ENCODE assay signal across 8 cellular contexts in genomic region chr20:5127204-5127858, GRCh38. TPM values are rescaled to one million over a fixed set of nuclear protein-coding genes. Genes with fewer than 3 reads are reported as not detected.
DNase-seq lines count a peak whose midpoint lies in the region; ATAC-seq and TF ChIP-seq lines count a peak whose summit lies in the region.

No MANE protein-coding gene starts in this region.

- ATAC-seq in GM18520 (IDR thresholded peaks at IDR 0.05; ENCODE audit: unreplicated experiment) (peak; percentile 18), HG03064 (IDR thresholded peaks at IDR 0.05; ENCODE audit: low read depth, unreplicated experiment) (peak; percentile 31), lower lobe of right lung (peak; percentile 51 to 52)

- H3K27ac ChIP-seq in 22Rv1 (peak overlapping the region; percentile 88), lower lobe of right lung (peak overlapping the region; percentile 97)

- intact Hi-C loops in lower lobe of right lung (cut with DNase I), result loop anchor here (10.0 kb wide), 1 partner anchor 67 kb away; no protein-coding TSS in a partner anchor

- peaks cover 31% of the 10 kb centered on the region for H3K4me1 ChIP-seq in lower lobe of right lung

- H3K4me3 ChIP-seq in lower lobe of right lung, result peak overlapping the region; percentile 91

- H3K36me3 ChIP-seq in lower lobe of right lung, result no peaks in the 10 kb centered on the region

- no peak for TF ChIP-seq CTCF in 22Rv1 (IDR thresholded peaks at IDR 0.05)
- TF ChIP-seq CTCF in lower lobe of right lung (IDR thresholded peaks at IDR 0.05), result no peak

- DNase-seq in NCI-H226 (peak; percentile 21), dermis microvascular lymphatic vessel endothelial cell (ENCODE audit: low read depth in 2 of 2) (peak; percentile 36 to 76), lower lobe of right lung (peak; percentile 60)
- peak; percentile 62 for DNase-seq in activated CD4-positive, alpha-beta T cell treated with anti-CD3 and anti-CD28 coated beads, Interleukin-2, amount 50 U/mL, for 1 hour
- peak; percentile 34 for DNase-seq in stimulated activated CD8-positive, alpha-beta memory T cell treated with anti-CD3 and anti-CD28 coated beads, Interleukin-12 subunit alpha, Interleukin-12 subunit beta, amount 100 ng/mL, for 1 hour (ENCODE audit: low read depth)

- no peaks in the 10 kb centered on the region for H3K27me3 ChIP-seq in lower lobe of right lung (ENCODE audit: low read depth)

- H3K9me3 ChIP-seq in lower lobe of right lung, result no peaks in the 10 kb centered on the region

RNA-seq across cellular contexts. Expression of gene CDS2, which starts 0.5 kb away (rescaled TPM):
- total RNA-seq in dermis microvascular lymphatic vessel endothelial cell (67.0 and 85.0 TPM in 2 replicates), lower lobe of right lung (63.3 TPM)

RNA-seq across cellular contexts. Expression of gene PCNA, which starts 7.6 kb away (rescaled TPM):
- total RNA-seq in dermis microvascular lymphatic vessel endothelial cell (97.1 and 173 TPM in 2 replicates), lower lobe of right lung (48.1 TPM)

RNA-seq across cellular contexts. Expression of gene TMEM230, which starts 14.5 kb away (rescaled TPM):
- total RNA-seq in dermis microvascular lymphatic vessel endothelial cell (72.1 and 93.7 TPM in 2 replicates), lower lobe of right lung (98.9 TPM)

Comparison
In these comparisons a context has a peak if more than half of its experiments do, and no peak if none do; other contexts are left out.
1. Peak in every context shown above with its lines: DNase-seq, ATAC-seq, H3K4me3 ChIP-seq and H3K27ac ChIP-seq.